ENCODE assay signal across 17 cellular contexts in genomic region chr3:9311265-9311664, GRCh38. TPM values are rescaled to one million over a fixed set of nuclear protein-coding genes. Genes with fewer than 3 reads are reported as not detected.
DNase-seq lines count a peak whose midpoint lies in the region; ATAC-seq, FAIRE-seq and TF ChIP-seq lines count a peak whose summit lies in the region.
"Had no signal": no experiment of that assay in that cellular context is flagged by ENCODE, and none has a peak within 500 bp of the region (broad histone marks: within the 10 kb centered on the region; RNA-seq: fewer than 3 reads in every experiment).

No MANE protein-coding gene starts in this region.

- no peaks in the 10 kb centered on the region for H3K79me2 ChIP-seq in astrocyte (ENCODE audit: insufficient read depth, low read length)

- WGBS in small intestine, 3 donors, result 14 to 59% (median 28%) methylated on average over 7 of the region's 7 CpGs

- no peak overlapping the region for H3K9ac ChIP-seq in astrocyte (ENCODE audit: low read length)

- no peak for TF ChIP-seq CTCF in LNCaP clone FGC (IDR thresholded peaks at IDR 0.05; ENCODE audit: control insufficient read depth, extremely low read depth, insufficient read depth)
- no peak for TF ChIP-seq CTCF in astrocyte (IDR thresholded peaks at IDR 0.05; ENCODE audit: insufficient read depth, low read depth, low read length)
- TF ChIP-seq CTCF in mucosa of descending colon (IDR thresholded peaks at IDR 0.05), result no peak

- FAIRE-seq in astrocyte (lab: Jason Lieb, UNC) (no peak), small intestine (lab: Jason Lieb, UNC) (no peak), GM12891 (lab: Jason Lieb, UNC) (no peak)

- H3K27me3 Mint-ChIP-seq in astrocyte (ENCODE audit: low read depth, unreplicated experiment), result peaks cover 11% of the 10 kb centered on the region

- no peak overlapping the region for H2AFZ ChIP-seq in astrocyte (ENCODE audit: low read depth, low read length)

- H3K4me1 Mint-ChIP-seq in astrocyte (ENCODE audit: low read depth, unreplicated experiment), result peaks cover 3% of the 10 kb centered on the region

- intact Hi-C loops in mucosa of descending colon (cut with DNase I, micrococcal nuclease), result no loop called here

- no peaks in the 10 kb centered on the region for H3K9me3 ChIP-seq in astrocyte (ENCODE audit: insufficient read depth, low read depth, low read length)
- H3K9me3 ChIP-seq in mucosa of descending colon, result no peaks in the 10 kb centered on the region
- no peaks in the 10 kb centered on the region for H3K9me3 ChIP-seq in small intestine (ENCODE audit: control insufficient read depth, low read depth)
- H3K9me3 ChIP-seq: Peyer's patch, SJSA1 had no signal

- no peaks in the 10 kb centered on the region for H3K9me3 Mint-ChIP-seq in astrocyte (ENCODE audit: unreplicated experiment)
- H3K9me3 Mint-ChIP-seq: H9 had no signal

- no peak for TF ChIP-seq POLR2A in GM12891 (IDR thresholded peaks at IDR 0.05; ENCODE audit: low read depth, low read length)

- no peak overlapping the region for H3K4me3 Mint-ChIP-seq in astrocyte (ENCODE audit: unreplicated experiment)
- H3K4me3 Mint-ChIP-seq: H9 had no signal

- H3K36me3 ChIP-seq in astrocyte (ENCODE audit: insufficient read depth, low read length) (no peaks in the 10 kb centered on the region), mucosa of descending colon (ENCODE audit: low read depth) (no peaks in the 10 kb centered on the region), small intestine (ENCODE audit: control insufficient read depth in 2 of 2, insufficient read depth in 2 of 2, low read length in 2 of 2) (no peaks in the 10 kb centered on the region)
- H3K36me3 ChIP-seq: Peyer's patch, SJSA1 had no signal

- H4K20me1 ChIP-seq in astrocyte (ENCODE audit: insufficient read depth, low read length), result no peaks in the 10 kb centered on the region

- H3K4me1 ChIP-seq in astrocyte (ENCODE audit: insufficient read depth, low read length), result no peaks in the 10 kb centered on the region
- no peaks in the 10 kb centered on the region for H3K4me1 ChIP-seq in mucosa of descending colon (ENCODE audit: low read depth)
- no peaks in the 10 kb centered on the region for H3K4me1 ChIP-seq in small intestine (ENCODE audit: control insufficient read depth in 2 of 2, insufficient read depth in 1 of 2, low read depth in 1 of 2, low read length in 1 of 2)
- H3K4me1 ChIP-seq: Peyer's patch, SJSA1 had no signal

- H3K4me2 ChIP-seq in astrocyte (ENCODE audit: low read length), result no peak overlapping the region

- H3K4me3 ChIP-seq in LNCaP clone FGC (ENCODE audit: low read depth, low read length) (no peak overlapping the region), astrocyte (ENCODE audit: insufficient read depth, low read depth, low read length) (no peak overlapping the region), mucosa of descending colon (no peak overlapping the region), small intestine (ENCODE audit: low read depth in 1 of 2, low read length in 2 of 2) (no peak overlapping the region)
- H3K4me3 ChIP-seq: Peyer's patch, SJSA1 had no signal

- peak; percentile 69 for ATAC-seq in mucosa of descending colon

- no peak overlapping the region for H3K27ac ChIP-seq in astrocyte (ENCODE audit: low read depth, low read length)
- no peak overlapping the region for H3K27ac ChIP-seq in small intestine (ENCODE audit: low read depth in 1 of 2, low read length in 1 of 2)
- H3K27ac ChIP-seq: Peyer's patch, SJSA1 had no signal

- no peaks in the 10 kb centered on the region for H3K36me3 Mint-ChIP-seq in astrocyte (ENCODE audit: low read depth, unreplicated experiment)

- H3K27me3 ChIP-seq in astrocyte (ENCODE audit: insufficient read depth, low read length) (no peaks in the 10 kb centered on the region), small intestine (ENCODE audit: control insufficient read depth in 2 of 2, insufficient read depth in 2 of 2, low read length in 2 of 2) (no peaks in the 10 kb centered on the region)
- H3K27me3 ChIP-seq: Peyer's patch, SJSA1 had no signal

- DNase-seq in LNCaP clone FGC (ENCODE audit: low read depth), result peak; percentile 76
- peak; percentile 36 for DNase-seq in astrocyte (ENCODE audit: low read depth)
- DNase-seq in mucosa of descending colon, result no peak
- DNase-seq in small intestine, result peak; percentile 25
- DNase-seq in GM12891 (ENCODE audit: insufficient read length, low spot score), result no peak
- no peak for DNase-seq in NCI-H2081 treated with DMSO at 0.1 percent for 48 hours (lab: John Stamatoyannopoulos, UW)
- no peak for DNase-seq in HT-29 (ENCODE audit: low spot score)
- DNase-seq: ACHN, DMS79 treated with DMSO at 0.1 percent for 48 hours, H9, KBM-7, MV-4-11, NCI-H1694 treated with DMSO at 0.1 percent for 48 hours, NCI-H345, NCI-H524 treated with DMSO at 0.1 percent for 48 hours, Peyer's patch had no signal

- H3K27ac Mint-ChIP-seq in astrocyte (ENCODE audit: unreplicated experiment), result no peak overlapping the region
- H3K27ac Mint-ChIP-seq: H9 had no signal

TF ChIP-seq in GM12891, 5 proteins besides CTCF, POLR2A, EP300 and RAD21:
- no peak for TF ChIP-seq POU2F2 (IDR thresholded peaks at IDR 0.05; ENCODE audit: low read depth, low read length)
- TF ChIP-seq PAX5 (IDR thresholded peaks at IDR 0.05; ENCODE audit: insufficient read depth, low read length, severe bottlenecking), result no peak
- no peak for TF ChIP-seq POLR2AphosphoS5 (IDR thresholded peaks at IDR 0.05; ENCODE audit: low read depth, low read length)
- TF ChIP-seq TAF1 (IDR thresholded peaks at IDR 0.05; ENCODE audit: low read depth, low read length), result no peak
- no peak for TF ChIP-seq SPI1 (IDR thresholded peaks at IDR 0.05; ENCODE audit: low read depth, low read length)

RNA-seq across cellular contexts. Expression of gene THUMPD3, which starts 51.6 kb away (rescaled TPM):
- total RNA-seq in astrocyte, result 32.7 and 36.6 TPM in 2 replicates
- 10 to 100 TPM; 30.0 to 34.0 (median 31.2) TPM for total RNA-seq in mucosa of descending colon
- 10 to 100 TPM; 16.2 to 31.9 (median 19.0) TPM for polyA plus RNA-seq in small intestine
- polyA plus RNA-seq in GM12891 (2012; ENCODE audit: low read depth, missing spikeins), result 37.6 TPM
- 12.2 and 21.1 TPM in 2 replicates for total RNA-seq in HT-29 (2014; rRNA removed; shearing (Covaris generic))

Comparison
In these comparisons a context has a peak if more than half of its experiments do, and no peak if none do; other contexts are left out.
1. DNase-seq: peak in LNCaP clone FGC (single experiment), astrocyte (single experiment) and small intestine (single experiment); none in mucosa of descending colon (0 of 3), GM12891 (single experiment), NCI-H2081 treated with DMSO at 0.1 percent for 48 hours (single experiment) and HT-29 (single experiment).